Comparison of ENCODE assay signal across 32 cellular contexts in genomic region chr4:115986573-115986972, GRCh38.
"Had no signal": no experiment of that assay in that cellular context is flagged by ENCODE, and none has a peak within 500 bp of the region (broad histone marks: within the 10 kb centered on the region; RNA-seq: fewer than 3 reads in every experiment).

No MANE protein-coding gene starts in this region.

- H3K27me3 ChIP-seq: brain microvascular endothelial cell, dorsolateral prefrontal cortex, esophagus muscularis mucosa, foreskin keratinocyte, gastroesophageal sphincter had no signal

- H3K27ac Mint-ChIP-seq: activated B cell treated with CpG ODN at 0.5 μM for 24 hours; activated CD8-positive, alpha-beta T cell treated with anti-CD3 and anti-CD28 coated beads for 36 hours; activated naive CD8-positive, alpha-beta T cell; activated T-helper 1 cell treated with anti-CD3 and anti-CD28 coated beads, Interleukin-12 subunit alpha, Interleukin-12 subunit beta, Interleukin-2, Interleukin-4 antibody, amounts not matched to agents 30 ng/mL and 10 ng/mL and 1 ng/mL, durations not matched to agents 14 hours and 24 hours and 36 hours; activated T-helper 2 cell treated with anti-CD3 and anti-CD28 coated beads, Interferon-gamma antibody, Interleukin-2, Interleukin-4, amounts not matched to agents 10 μg/mL and 5 μg/mL and 100 μg/mL, durations not matched to agents 14 hours and 24 hours and 36 hours; dendritic cell treated with granulocyte-macrophage colony-stimulating factor and Interleukin-4, amounts not matched to agents 40 ng/mL and 50 ng/mL, for 4 days; T-helper 17 cell; T-helper 2 cell treated with Interferon-gamma antibody and Interleukin-4, amounts not matched to agents 5 μg/mL and 100 μg/mL, for 36 hours had no signal

- H3K4me3 ChIP-seq: coronary artery, dorsolateral prefrontal cortex, esophagus muscularis mucosa, gastroesophageal sphincter had no signal

- H3K36me3 ChIP-seq: brain microvascular endothelial cell, esophagus muscularis mucosa, gastroesophageal sphincter, WERI-Rb-1 had no signal

- H3K9me3 Mint-ChIP-seq: activated CD8-positive, alpha-beta T cell treated with anti-CD3 and anti-CD28 coated beads for 36 hours; activated T-helper 1 cell treated with anti-CD3 and anti-CD28 coated beads, Interleukin-12 subunit alpha, Interleukin-12 subunit beta, Interleukin-2, Interleukin-4 antibody, amounts not matched to agents 30 ng/mL and 10 ng/mL and 1 ng/mL, durations not matched to agents 14 hours and 24 hours and 36 hours; T-helper 2 cell treated with Interferon-gamma antibody and Interleukin-4, amounts not matched to agents 5 μg/mL and 100 μg/mL, for 36 hours had no signal

- H3K4me1 Mint-ChIP-seq: activated B cell treated with CpG ODN at 0.5 μM for 24 hours; central memory CD8-positive, alpha-beta T cell; T-helper 17 cell had no signal

- H3K27ac ChIP-seq: brain microvascular endothelial cell, coronary artery, dorsolateral prefrontal cortex, esophagus muscularis mucosa, foreskin keratinocyte, gastroesophageal sphincter, WERI-Rb-1 had no signal

- H3K36me3 Mint-ChIP-seq: activated naive CD8-positive, alpha-beta T cell had no signal

- H3K4me1 ChIP-seq: esophagus muscularis mucosa, foreskin keratinocyte, gastroesophageal sphincter had no signal

- H3K27me3 Mint-ChIP-seq: activated B cell treated with CpG ODN at 0.5 μM for 24 hours; activated CD8-positive, alpha-beta T cell treated with anti-CD3 and anti-CD28 coated beads for 36 hours; activated naive CD8-positive, alpha-beta T cell; central memory CD8-positive, alpha-beta T cell; dendritic cell treated with granulocyte-macrophage colony-stimulating factor and Interleukin-4, amounts not matched to agents 40 ng/mL and 50 ng/mL, for 4 days; T-helper 17 cell had no signal

- DNase-seq: activated B cell treated with CpG ODN at 0.5 μM for 24 hours; activated CD4-positive, alpha-beta T cell treated with anti-CD3 and anti-CD28 coated beads for 48 hours; activated CD4-positive, alpha-beta T cell treated with anti-CD3 and anti-CD28 coated beads, Interleukin-2, amount 50 U/mL, for 1 hour; activated CD4-positive, alpha-beta T cell treated with anti-CD3 and anti-CD28 coated beads, Interleukin-2, amount 50 U/mL, for 48 hours; activated CD8-positive, alpha-beta memory T cell treated with anti-CD3 and anti-CD28 coated beads for 24 hours; activated CD8-positive, alpha-beta T cell treated with anti-CD3 and anti-CD28 coated beads for 36 hours; activated effector memory CD4-positive, alpha-beta T cell treated with anti-CD3 and anti-CD28 coated beads, Interleukin-2, amount 50 U/mL, for 16 hours; activated naive CD4-positive, alpha-beta T cell treated with anti-CD3 and anti-CD28 coated beads, Interleukin-2, amount 50 U/mL, for 16 hours; activated naive CD4-positive, alpha-beta T cell treated with Interleukin-2 at 50 U/mL for 16 hours; activated T-cell treated with anti-CD3 and anti-CD28 coated beads, Interleukin-2, amount 50 U/mL, for 1 hour; activated T-cell treated with anti-CD3 and anti-CD28 coated beads, Interleukin-2, amount 50 U/mL, for 48 hours; amniotic stem cell; anterior cingulate cortex; brain microvascular endothelial cell; dorsolateral prefrontal cortex; effector memory CD4-positive, alpha-beta T cell; erythroblast; foreskin keratinocyte; T-helper 1 cell; T-helper 17 cell; T1000; WERI-Rb-1 had no signal

- H3K4me3 Mint-ChIP-seq: activated B cell treated with CpG ODN at 0.5 μM for 24 hours; activated CD8-positive, alpha-beta T cell treated with anti-CD3 and anti-CD28 coated beads for 36 hours; activated naive CD8-positive, alpha-beta T cell; activated T-helper 1 cell treated with anti-CD3 and anti-CD28 coated beads, Interleukin-12 subunit alpha, Interleukin-12 subunit beta, Interleukin-2, Interleukin-4 antibody, amounts not matched to agents 30 ng/mL and 10 ng/mL and 1 ng/mL, durations not matched to agents 14 hours and 24 hours and 36 hours; central memory CD8-positive, alpha-beta T cell; dendritic cell treated with granulocyte-macrophage colony-stimulating factor and Interleukin-4, amounts not matched to agents 40 ng/mL and 50 ng/mL, for 4 days; T-helper 17 cell; T-helper 2 cell treated with Interferon-gamma antibody and Interleukin-4, amounts not matched to agents 5 μg/mL and 100 μg/mL, for 36 hours had no signal

- ATAC-seq: activated CD4-positive, CD25-positive, alpha-beta regulatory T cell treated with anti-CD3 and anti-CD28 coated beads, Interleukin-2, amount 50 U/mL, for 24 hours; activated CD8-positive, alpha-beta T cell treated with anti-CD3 and anti-CD28 coated beads for 36 hours; foreskin keratinocyte; gastroesophageal sphincter; T-helper 17 cell had no signal

- H3K9me3 ChIP-seq: gastroesophageal sphincter had no signal
